Comparison of ENCODE assay signal across 1 cellular context in genomic region chr6:34459899-34460593, GRCh38.
TF ChIP-seq lines count a peak whose summit lies in the region.

No MANE protein-coding gene starts in this region.

TF ChIP-seq in HepG2, 621 proteins besides CTCF, POLR2A, EP300 and RAD21 (continued from another document and continues in another):
- TF ChIP-seq NR1H2 (CRISPR knock-in tag; IDR thresholded peaks at IDR 0.05; ENCODE audit: borderline replicate concordance, low read depth) (no peak), ZFX (CRISPR knock-in tag; IDR thresholded peaks at IDR 0.05; ENCODE audit: low read depth) (0 out of 2 replicates have a peak, but pooled peaks have one; percentile 20), DMAP1 (CRISPR knock-in tag; IDR thresholded peaks at IDR 0.05) (no peak), EZH2 (conservative IDR thresholded peaks at IDR 0.05; ENCODE audit: low read depth, low read length) (no peak), ONECUT2 (CRISPR knock-in tag; IDR thresholded peaks at IDR 0.05) (no peak), AHR (CRISPR knock-in tag; IDR thresholded peaks at IDR 0.05) (no peak), TAF1 (CRISPR knock-in tag; IDR thresholded peaks at IDR 0.05) (no peak), NFIB (CRISPR knock-in tag; IDR thresholded peaks at IDR 0.05; ENCODE audit: borderline replicate concordance) (no peak), HOXD1 (CRISPR knock-in tag; IDR thresholded peaks at IDR 0.05) (no peak), ERF (CRISPR knock-in tag; IDR thresholded peaks at IDR 0.05) (peak; percentile 38; the same call in 1 of the 2 replicates), ZMYM3 (CRISPR knock-in tag; IDR thresholded peaks at IDR 0.05) (peak; percentile 66; the same call in 1 of the 2 replicates), ZNF776 (CRISPR knock-in tag; IDR thresholded peaks at IDR 0.05) (no peak), ZNF709 (CRISPR knock-in tag; IDR thresholded peaks at IDR 0.05) (no peak), ZNF770 (CRISPR knock-in tag; IDR thresholded peaks at IDR 0.05) (no peak), U2AF2 (IDR thresholded peaks at IDR 0.05; ENCODE audit: low read depth, low read length) (no peak), ZNF710 (CRISPR knock-in tag; IDR thresholded peaks at IDR 0.05; ENCODE audit: borderline replicate concordance) (no peak), HDAC2 (CRISPR knock-in tag; IDR thresholded peaks at IDR 0.05) (0 out of 2 replicates have a peak, but pooled peaks have one; percentile 35), ZNF207 (IDR thresholded peaks at IDR 0.05; ENCODE audit: borderline replicate concordance) (no peak), ZNF629 (CRISPR knock-in tag; conservative IDR thresholded peaks at IDR 0.05) (peak; percentile 87), PRPF4 (IDR thresholded peaks at IDR 0.05; ENCODE audit: low read depth, low read length, poor library complexity, severe bottlenecking) (no peak), SKIL (CRISPR knock-in tag; IDR thresholded peaks at IDR 0.05; ENCODE audit: borderline replicate concordance) (no peak), PHF20 (CRISPR knock-in tag; IDR thresholded peaks at IDR 0.05) (no peak), BCL6 (CRISPR knock-in tag; IDR thresholded peaks at IDR 0.05) (no peak), XRCC5 (optimal IDR thresholded peaks at IDR 0.05; ENCODE audit: low read length) (peak; percentile 49), GATAD1 (CRISPR knock-in tag; IDR thresholded peaks at IDR 0.05) (no peak), ZNF367 (CRISPR knock-in tag; IDR thresholded peaks at IDR 0.05; ENCODE audit: borderline replicate concordance) (no peak), ZNF331 (CRISPR knock-in tag; IDR thresholded peaks at IDR 0.05) (no peak), ZNF773 (CRISPR knock-in tag; IDR thresholded peaks at IDR 0.05; ENCODE audit: borderline replicate concordance) (no peak), ZNF30 (CRISPR knock-in tag; IDR thresholded peaks at IDR 0.05) (no peak), ZNF724P (CRISPR knock-in tag; IDR thresholded peaks at IDR 0.05; ENCODE audit: borderline replicate concordance) (no peak), FOXA3 (CRISPR knock-in tag; IDR thresholded peaks at IDR 0.05) (peak; percentile 38; the same call in 1 of the 2 replicates), HOXA5 (CRISPR knock-in tag; IDR thresholded peaks at IDR 0.05) (no peak), EED (CRISPR knock-in tag; IDR thresholded peaks at IDR 0.05) (no peak), ZNF431 (CRISPR knock-in tag; IDR thresholded peaks at IDR 0.05; ENCODE audit: borderline replicate concordance, low read depth) (no peak), MIER2 (CRISPR knock-in tag; IDR thresholded peaks at IDR 0.05) (no peak), ZNF615 (CRISPR knock-in tag; IDR thresholded peaks at IDR 0.05; ENCODE audit: borderline replicate concordance) (no peak), EHMT2 (IDR thresholded peaks at IDR 0.05; ENCODE audit: borderline replicate concordance, low read depth, low read length) (no peak), AGO2 (optimal IDR thresholded peaks at IDR 0.05; ENCODE audit: low read depth, low read length) (no peak), ZNF510 (CRISPR knock-in tag; IDR thresholded peaks at IDR 0.05; ENCODE audit: low read depth) (no peak), IRF2 (CRISPR knock-in tag; IDR thresholded peaks at IDR 0.05) (0 out of 2 replicates have a peak, but pooled peaks have one; percentile 20), CBX2 (IDR thresholded peaks at IDR 0.05; ENCODE audit: low read depth, low read length) (no peak), CBX2 (CRISPR knock-in tag; IDR thresholded peaks at IDR 0.05; ENCODE audit: low read depth) (no peak), ZNF550 (CRISPR knock-in tag; IDR thresholded peaks at IDR 0.05; ENCODE audit: borderline replicate concordance) (no peak), PATZ1 (CRISPR knock-in tag; IDR thresholded peaks at IDR 0.05) (no peak), MBNL3 (CRISPR knock-in tag; conservative IDR thresholded peaks at IDR 0.05) (no peak), SRSF9 (IDR thresholded peaks at IDR 0.05; ENCODE audit: borderline replicate concordance, insufficient read depth, low read depth, low read length, poor library complexity, severe bottlenecking) (no peak), GATAD2A (CRISPR knock-in tag; IDR thresholded peaks at IDR 0.05) (0 out of 2 replicates have a peak, but pooled peaks have one; percentile 29), PPARG (CRISPR knock-in tag; conservative IDR thresholded peaks at IDR 0.05) (0 out of 2 replicates have a peak, but pooled peaks have one; percentile 26)
- TF ChIP-seq, protein P1, sequence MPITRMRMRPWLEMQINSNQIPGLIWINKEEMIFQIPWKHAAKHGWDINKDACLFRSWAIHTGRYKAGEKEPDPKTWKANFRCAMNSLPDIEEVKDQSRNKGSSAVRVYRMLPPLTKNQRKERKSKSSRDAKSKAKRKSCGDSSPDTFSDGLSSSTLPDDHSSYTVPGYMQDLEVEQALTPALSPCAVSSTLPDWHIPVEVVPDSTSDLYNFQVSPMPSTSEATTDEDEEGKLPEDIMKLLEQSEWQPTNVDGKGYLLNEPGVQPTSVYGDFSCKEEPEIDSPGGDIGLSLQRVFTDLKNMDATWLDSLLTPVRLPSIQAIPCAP (CRISPR knock-in tag; IDR thresholded peaks at IDR 0.05; ENCODE audit: low read depth), result no peak
- TF ChIP-seq, protein P2, sequence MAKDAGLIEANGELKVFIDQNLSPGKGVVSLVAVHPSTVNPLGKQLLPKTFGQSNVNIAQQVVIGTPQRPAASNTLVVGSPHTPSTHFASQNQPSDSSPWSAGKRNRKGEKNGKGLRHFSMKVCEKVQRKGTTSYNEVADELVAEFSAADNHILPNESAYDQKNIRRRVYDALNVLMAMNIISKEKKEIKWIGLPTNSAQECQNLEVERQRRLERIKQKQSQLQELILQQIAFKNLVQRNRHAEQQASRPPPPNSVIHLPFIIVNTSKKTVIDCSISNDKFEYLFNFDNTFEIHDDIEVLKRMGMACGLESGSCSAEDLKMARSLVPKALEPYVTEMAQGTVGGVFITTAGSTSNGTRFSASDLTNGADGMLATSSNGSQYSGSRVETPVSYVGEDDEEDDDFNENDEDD (CRISPR knock-in tag; IDR thresholded peaks at IDR 0.05; ENCODE audit: borderline replicate concordance), result no peak
- TF ChIP-seq, protein P3, sequence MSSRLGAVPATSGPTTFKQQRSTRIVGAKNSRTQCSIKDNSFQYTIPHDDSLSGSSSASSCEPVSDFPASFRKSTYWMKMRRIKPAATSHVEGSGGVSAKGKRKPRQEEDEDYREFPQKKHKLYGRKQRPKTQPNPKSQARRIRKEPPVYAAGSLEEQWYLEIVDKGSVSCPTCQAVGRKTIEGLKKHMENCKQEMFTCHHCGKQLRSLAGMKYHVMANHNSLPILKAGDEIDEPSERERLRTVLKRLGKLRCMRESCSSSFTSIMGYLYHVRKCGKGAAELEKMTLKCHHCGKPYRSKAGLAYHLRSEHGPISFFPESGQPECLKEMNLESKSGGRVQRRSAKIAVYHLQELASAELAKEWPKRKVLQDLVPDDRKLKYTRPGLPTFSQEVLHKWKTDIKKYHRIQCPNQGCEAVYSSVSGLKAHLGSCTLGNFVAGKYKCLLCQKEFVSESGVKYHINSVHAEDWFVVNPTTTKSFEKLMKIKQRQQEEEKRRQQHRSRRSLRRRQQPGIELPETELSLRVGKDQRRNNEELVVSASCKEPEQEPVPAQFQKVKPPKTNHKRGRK (CRISPR knock-in tag; IDR thresholded peaks at IDR 0.05), result no peak
- TF ChIP-seq, protein P4, sequence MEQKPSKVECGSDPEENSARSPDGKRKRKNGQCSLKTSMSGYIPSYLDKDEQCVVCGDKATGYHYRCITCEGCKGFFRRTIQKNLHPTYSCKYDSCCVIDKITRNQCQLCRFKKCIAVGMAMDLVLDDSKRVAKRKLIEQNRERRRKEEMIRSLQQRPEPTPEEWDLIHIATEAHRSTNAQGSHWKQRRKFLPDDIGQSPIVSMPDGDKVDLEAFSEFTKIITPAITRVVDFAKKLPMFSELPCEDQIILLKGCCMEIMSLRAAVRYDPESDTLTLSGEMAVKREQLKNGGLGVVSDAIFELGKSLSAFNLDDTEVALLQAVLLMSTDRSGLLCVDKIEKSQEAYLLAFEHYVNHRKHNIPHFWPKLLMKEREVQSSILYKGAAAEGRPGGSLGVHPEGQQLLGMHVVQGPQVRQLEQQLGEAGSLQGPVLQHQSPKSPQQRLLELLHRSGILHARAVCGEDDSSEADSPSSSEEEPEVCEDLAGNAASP (CRISPR knock-in tag; IDR thresholded peaks at IDR 0.05; ENCODE audit: borderline replicate concordance), result no peak
- TF ChIP-seq, protein P5, sequence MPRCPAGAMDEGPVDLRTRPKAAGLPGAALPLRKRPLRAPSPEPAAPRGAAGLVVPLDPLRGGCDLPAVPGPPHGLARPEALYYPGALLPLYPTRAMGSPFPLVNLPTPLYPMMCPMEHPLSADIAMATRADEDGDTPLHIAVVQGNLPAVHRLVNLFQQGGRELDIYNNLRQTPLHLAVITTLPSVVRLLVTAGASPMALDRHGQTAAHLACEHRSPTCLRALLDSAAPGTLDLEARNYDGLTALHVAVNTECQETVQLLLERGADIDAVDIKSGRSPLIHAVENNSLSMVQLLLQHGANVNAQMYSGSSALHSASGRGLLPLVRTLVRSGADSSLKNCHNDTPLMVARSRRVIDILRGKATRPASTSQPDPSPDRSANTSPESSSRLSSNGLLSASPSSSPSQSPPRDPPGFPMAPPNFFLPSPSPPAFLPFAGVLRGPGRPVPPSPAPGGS (CRISPR knock-in tag; IDR thresholded peaks at IDR 0.05), result no peak; the same call in 1 of the 2 replicates
- TF ChIP-seq, protein P6, sequence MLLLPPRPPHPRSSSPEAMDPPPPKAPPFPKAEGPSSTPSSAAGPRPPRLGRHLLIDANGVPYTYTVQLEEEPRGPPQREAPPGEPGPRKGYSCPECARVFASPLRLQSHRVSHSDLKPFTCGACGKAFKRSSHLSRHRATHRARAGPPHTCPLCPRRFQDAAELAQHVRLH (CRISPR knock-in tag; IDR thresholded peaks at IDR 0.05; ENCODE audit: borderline replicate concordance, low read depth), result peak; percentile 80; the same call in 1 of the 2 replicates
- TF ChIP-seq, protein P7, sequence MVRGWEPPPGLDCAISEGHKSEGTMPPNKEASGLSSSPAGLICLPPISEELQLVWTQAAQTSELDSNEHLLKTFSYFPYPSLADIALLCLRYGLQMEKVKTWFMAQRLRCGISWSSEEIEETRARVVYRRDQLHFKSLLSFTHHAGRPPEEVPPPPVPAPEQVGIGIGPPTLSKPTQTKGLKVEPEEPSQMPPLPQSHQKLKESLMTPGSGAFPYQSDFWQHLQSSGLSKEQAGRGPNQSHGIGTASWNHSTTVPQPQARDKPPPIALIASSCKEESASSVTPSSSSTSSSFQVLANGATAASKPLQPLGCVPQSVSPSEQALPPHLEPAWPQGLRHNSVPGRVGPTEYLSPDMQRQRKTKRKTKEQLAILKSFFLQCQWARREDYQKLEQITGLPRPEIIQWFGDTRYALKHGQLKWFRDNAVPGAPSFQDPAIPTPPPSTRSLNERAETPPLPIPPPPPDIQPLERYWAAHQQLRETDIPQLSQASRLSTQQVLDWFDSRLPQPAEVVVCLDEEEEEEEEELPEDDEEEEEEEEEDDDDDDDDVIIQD (CRISPR knock-in tag; IDR thresholded peaks at IDR 0.05; ENCODE audit: low read depth), result no peak
